In the genomic region with DNA sequence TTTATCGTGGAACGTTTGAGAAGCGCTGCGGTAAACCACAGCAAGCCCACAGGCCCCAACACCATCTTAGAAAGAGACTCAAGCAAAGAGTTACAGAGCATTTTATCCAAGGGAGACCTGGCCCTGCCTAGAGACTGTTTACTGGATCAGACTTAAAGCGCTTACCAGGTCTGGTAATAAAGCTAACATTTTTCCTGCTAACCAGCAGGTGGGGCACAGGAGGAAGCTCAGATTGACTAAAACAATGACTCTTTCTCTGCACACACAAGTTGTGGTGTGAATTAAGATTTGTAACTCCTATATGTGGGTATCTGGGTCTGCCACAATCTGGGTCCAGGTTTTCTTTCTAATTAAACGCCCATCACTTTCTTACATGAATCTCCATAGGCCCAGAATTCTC, we compare ENCODE assay signal across 9 cellular contexts.
DNase-seq lines count a peak whose midpoint lies in the region; ATAC-seq, FAIRE-seq and TF ChIP-seq lines count a peak whose summit lies in the region.
"Had no signal": no experiment of that assay in that cellular context is flagged by ENCODE, and none has a peak within 500 bp of the region (broad histone marks: within the 10 kb centered on the region; RNA-seq: fewer than 3 reads in every experiment).

No MANE protein-coding gene starts in this region.

- ATAC-seq in left lung = peak; percentile 48
- ATAC-seq in activated naive CD8-positive, alpha-beta T cell treated with anti-CD3 and anti-CD28 coated beads, Interleukin-2, amount 50 U/mL, for 24 hours = no peak
- ATAC-seq in GM18907 (IDR thresholded peaks at IDR 0.05; ENCODE audit: unreplicated experiment) = no peak

- no peak for DNase-seq in D721Med (ENCODE audit: insufficient read length, low spot score)
- peak; percentile 70 for DNase-seq in SW480 (ENCODE audit: low spot score)
- no peak for DNase-seq in left lung
- DNase-seq in germinal center (ENCODE audit: low spot score) = no peak
- no peak for DNase-seq in cerebellum (ENCODE audit: low spot score)
- DNase-seq in activated naive CD8-positive, alpha-beta T cell treated with anti-CD3 and anti-CD28 coated beads, Interleukin-2, amount 50 U/mL, for 24 hours = no peak

- no peaks in the 10 kb centered on the region for H3K36me3 Mint-ChIP-seq in activated naive CD8-positive, alpha-beta T cell treated with anti-CD3 and anti-CD28 coated beads, Interleukin-2, amount 50 U/mL, for 24 hours (ENCODE audit: low read depth)

- peaks cover 11% of the 10 kb centered on the region for H3K27me3 Mint-ChIP-seq in activated naive CD8-positive, alpha-beta T cell treated with anti-CD3 and anti-CD28 coated beads, Interleukin-2, amount 50 U/mL, for 24 hours

- H3K4me3 ChIP-seq in KMS-11 (IDR thresholded peaks at IDR 0.05; ENCODE audit: insufficient read depth, low read depth, low read length) (no peak overlapping the region), left lung (no peak overlapping the region)

- H3K4me2 ChIP-seq in KMS-11 = no peak overlapping the region

- H3K4me1 Mint-ChIP-seq in activated naive CD8-positive, alpha-beta T cell treated with anti-CD3 and anti-CD28 coated beads, Interleukin-2, amount 50 U/mL, for 24 hours = no peaks in the 10 kb centered on the region

- no peak for FAIRE-seq in D721Med (lab: Jason Lieb, UNC)
- FAIRE-seq: endometrium had no signal

- no peak overlapping the region for H3K27ac Mint-ChIP-seq in activated naive CD8-positive, alpha-beta T cell treated with anti-CD3 and anti-CD28 coated beads, Interleukin-2, amount 50 U/mL, for 24 hours

- no peak overlapping the region for H2AFZ ChIP-seq in KMS-11 (ENCODE audit: low read depth)

- H3K79me2 ChIP-seq in KMS-11 (ENCODE audit: insufficient read depth, low read depth) = no peaks in the 10 kb centered on the region

- no peaks in the 10 kb centered on the region for H3K9me3 Mint-ChIP-seq in activated naive CD8-positive, alpha-beta T cell treated with anti-CD3 and anti-CD28 coated beads, Interleukin-2, amount 50 U/mL, for 24 hours

- H3K4me3 Mint-ChIP-seq in activated naive CD8-positive, alpha-beta T cell treated with anti-CD3 and anti-CD28 coated beads, Interleukin-2, amount 50 U/mL, for 24 hours = no peak overlapping the region

- H3K9me3 ChIP-seq in left lung = no peaks in the 10 kb centered on the region

- TF ChIP-seq CTCF in D721Med (IDR thresholded peaks at IDR 0.05; ENCODE audit: insufficient read depth, missing control alignments) = peak; percentile 43
- peak; percentile 26; the same call in 1 of the 2 replicates for TF ChIP-seq CTCF in KMS-11 (conservative IDR thresholded peaks at IDR 0.05; ENCODE audit: low read depth, low read length)
- peak in 1 of 2 donors; percentile 20 for TF ChIP-seq CTCF in left lung (IDR thresholded peaks at IDR 0.05)

- H4K20me1 ChIP-seq in KMS-11 (ENCODE audit: insufficient read depth) = no peaks in the 10 kb centered on the region

- H3K27ac ChIP-seq in KMS-11 = no peak overlapping the region
- no peak overlapping the region for H3K27ac ChIP-seq in left lung

- H3K9ac ChIP-seq in KMS-11 = no peak overlapping the region

- intact Hi-C loops in left lung (cut with DNase I) = no loop called here

- H3K36me3 ChIP-seq in KMS-11 (ENCODE audit: insufficient read depth) = no peaks in the 10 kb centered on the region
- H3K36me3 ChIP-seq in left lung = no peaks in the 10 kb centered on the region

- H3K4me1 ChIP-seq in KMS-11 (ENCODE audit: low read depth, poor library complexity, severe bottlenecking) (no peaks in the 10 kb centered on the region), left lung (no peaks in the 10 kb centered on the region)

- no peaks in the 10 kb centered on the region for H3K27me3 ChIP-seq in KMS-11 (ENCODE audit: insufficient read depth, low read depth)
- peaks cover 0 to 6% of the 10 kb centered on the region in 2 donors for H3K27me3 ChIP-seq in left lung
